In the genomic region with DNA sequence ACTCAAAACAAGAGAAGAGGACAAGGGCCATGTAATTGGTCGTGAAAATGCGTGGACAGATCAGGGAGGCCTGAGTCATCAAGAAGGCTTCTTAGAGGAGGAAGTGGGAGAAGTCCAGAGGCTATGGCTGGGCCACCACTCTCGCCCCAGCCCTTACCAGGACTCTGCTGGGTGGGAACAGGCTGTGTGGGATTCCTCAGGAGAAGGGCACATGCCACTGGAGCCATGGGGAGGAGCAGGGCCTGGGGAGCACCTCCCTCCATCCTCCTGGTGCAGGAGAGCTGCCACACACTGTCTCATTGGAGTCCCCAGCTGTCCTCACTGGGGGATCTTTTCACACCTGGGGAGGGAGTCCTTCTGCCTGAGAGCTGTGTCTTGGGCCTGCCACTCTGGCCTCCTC, we compare ENCODE assay signal across 1 cellular context.
TF ChIP-seq lines count a peak whose summit lies in the region.

No MANE protein-coding gene starts in this region.

TF ChIP-seq in H1, 55 proteins besides CTCF, POLR2A, EP300 and RAD21:
- TF ChIP-seq NANOG (IDR thresholded peaks at IDR 0.05; ENCODE audit: insufficient read depth, low read depth, low read length, poor library complexity, severe bottlenecking), result no peak
- no peak for TF ChIP-seq SIN3A (conservative IDR thresholded peaks at IDR 0.05 in 1 of 2, IDR thresholded peaks at IDR 0.05 in 1 of 2; ENCODE audit: low read depth in 1 of 2, low read length in 2 of 2)
- no peak for TF ChIP-seq FOSL1 (IDR thresholded peaks at IDR 0.05; ENCODE audit: insufficient read depth, low read depth, low read length)
